ENCODE assay signal across 21 cellular contexts in genomic region chr20:47286681-47287080, GRCh38.
DNase-seq lines count a peak whose midpoint lies in the region; ATAC-seq and TF ChIP-seq lines count a peak whose summit lies in the region.
"Had no signal": no experiment of that assay in that cellular context is flagged by ENCODE, and none has a peak within 500 bp of the region (broad histone marks: within the 10 kb centered on the region; RNA-seq: fewer than 3 reads in every experiment).

No MANE protein-coding gene starts in this region.

- H3K4me3 ChIP-seq in Panc1 (ENCODE audit: low read depth in 2 of 2, low read length in 2 of 2) = no peak overlapping the region
- H3K4me3 ChIP-seq in endodermal cell (ENCODE audit: low read length) = no peak overlapping the region
- no peak overlapping the region for H3K4me3 ChIP-seq in spleen
- no peak overlapping the region for H3K4me3 ChIP-seq in WERI-Rb-1 (ENCODE audit: low read depth, low read length)

- TF ChIP-seq POLR2A in spleen (IDR thresholded peaks at IDR 0.05) = no peak

- H3K36me3 ChIP-seq in Panc1 (ENCODE audit: control insufficient read depth, insufficient read depth, low read length) = peaks cover 8% of the 10 kb centered on the region
- peaks cover 89% of the 10 kb centered on the region for H3K36me3 ChIP-seq in endodermal cell (ENCODE audit: control insufficient read depth, insufficient read depth, low read length)
- H3K36me3 ChIP-seq in spleen = peaks cover 2 to 100% (median 82%) of the 10 kb centered on the region in 6 donors
- peaks cover 72% of the 10 kb centered on the region for H3K36me3 ChIP-seq in WERI-Rb-1

- BruUV-seq in Panc1 (replicated peaks; lab: Mats Ljungman, UMichigan) = TSS peak; percentile 25

- peaks cover 7% of the 10 kb centered on the region for H3K36me3 Mint-ChIP-seq in activated naive CD4-positive, alpha-beta T cell treated with anti-CD3 and anti-CD28 coated beads, Interleukin-2, amount 50 U/mL, for 24 hours
- peaks cover 76% of the 10 kb centered on the region for H3K36me3 Mint-ChIP-seq in activated naive CD4-positive, alpha-beta T cell treated with anti-CD3 and anti-CD28 coated beads, Interleukin-2, amount 10 ng/mL, durations not matched to agents 7 days and 5 days
- H3K36me3 Mint-ChIP-seq in endodermal cell (ENCODE audit: low read depth) = peaks cover 80% of the 10 kb centered on the region

- peak overlapping the region; percentile 55 for H3K27ac Mint-ChIP-seq in activated naive CD4-positive, alpha-beta T cell treated with anti-CD3 and anti-CD28 coated beads, Interleukin-2, amount 50 U/mL, for 24 hours
- H3K27ac Mint-ChIP-seq in activated naive CD4-positive, alpha-beta T cell treated with anti-CD3 and anti-CD28 coated beads, Interleukin-2, amount 10 ng/mL, durations not matched to agents 7 days and 5 days = no peak overlapping the region
- H3K27ac Mint-ChIP-seq in endodermal cell = peak overlapping the region; percentile 42

- no peaks in the 10 kb centered on the region for H3K9me3 Mint-ChIP-seq in activated naive CD4-positive, alpha-beta T cell treated with anti-CD3 and anti-CD28 coated beads, Interleukin-2, amount 50 U/mL, for 24 hours
- no peaks in the 10 kb centered on the region for H3K9me3 Mint-ChIP-seq in activated naive CD4-positive, alpha-beta T cell treated with anti-CD3 and anti-CD28 coated beads, Interleukin-2, amount 10 ng/mL, durations not matched to agents 7 days and 5 days
- H3K9me3 Mint-ChIP-seq in endodermal cell = no peaks in the 10 kb centered on the region

- H3K4me3 Mint-ChIP-seq in activated naive CD4-positive, alpha-beta T cell treated with anti-CD3 and anti-CD28 coated beads, Interleukin-2, amount 50 U/mL, for 24 hours = no peak overlapping the region
- H3K4me3 Mint-ChIP-seq in activated naive CD4-positive, alpha-beta T cell treated with anti-CD3 and anti-CD28 coated beads, Interleukin-2, amount 10 ng/mL, durations not matched to agents 7 days and 5 days = no peak overlapping the region
- H3K4me3 Mint-ChIP-seq in endodermal cell = no peak overlapping the region

- H3K27ac ChIP-seq in Panc1 (ENCODE audit: low read length) = peak overlapping the region; percentile 42; the same call in 1 of the 2 replicates
- H3K27ac ChIP-seq in endodermal cell (ENCODE audit: low read depth, low read length) = no peak overlapping the region
- H3K27ac ChIP-seq in spleen = peak overlapping the region in 6 of 8 donors; percentile 6 to 60 (median 38)
- no peak overlapping the region for H3K27ac ChIP-seq in WERI-Rb-1

- DNase-seq in activated naive CD4-positive, alpha-beta T cell treated with anti-CD3 and anti-CD28 coated beads, Interleukin-2, amount 10 ng/mL, durations not matched to agents 7 days and 5 days = no peak
- no peak for DNase-seq in Panc1 (ENCODE audit: low read depth, low spot score)
- no peak for DNase-seq in endodermal cell
- DNase-seq in spleen = no peak
- no peak for DNase-seq in WERI-Rb-1
- DNase-seq: 8988T, ACHN, DMS153, DND-41, H7, IMR-90, NCI-H1092, NCI-H1436, NCI-H187 treated with DMSO at 0.1 percent for 48 hours, NCI-H2171 treated with DMSO at 0.1 percent for 48 hours, NCI-H345, NCI-H510A treated with DMSO at 0.1 percent for 48 hours, NCI-H748 treated with DMSO at 0.1 percent for 48 hours, SK-N-SH had no signal

- intact Hi-C loops in Panc1 (cut with micrococcal nuclease; ENCODE audit: unreplicated experiment) (no loop called here), spleen (cut with DNase I; ENCODE audit: low total_unique reads) (no loop called here)

- no peak overlapping the region for H3K9ac ChIP-seq in endodermal cell (ENCODE audit: extremely low read depth, low read length, poor library complexity, severe bottlenecking)
- H3K9ac ChIP-seq: SK-N-SH had no signal

- H3K27me3 Mint-ChIP-seq in activated naive CD4-positive, alpha-beta T cell treated with anti-CD3 and anti-CD28 coated beads, Interleukin-2, amount 50 U/mL, for 24 hours = no peaks in the 10 kb centered on the region
- H3K27me3 Mint-ChIP-seq in activated naive CD4-positive, alpha-beta T cell treated with anti-CD3 and anti-CD28 coated beads, Interleukin-2, amount 10 ng/mL, durations not matched to agents 7 days and 5 days = no peaks in the 10 kb centered on the region
- H3K27me3 Mint-ChIP-seq in endodermal cell (ENCODE audit: insufficient read depth) = no peaks in the 10 kb centered on the region

- no peak for ATAC-seq in Panc1
- no peak for ATAC-seq in GM18870 (IDR thresholded peaks at IDR 0.05; ENCODE audit: unreplicated experiment)

- H3K27me3 ChIP-seq in Panc1 (ENCODE audit: control insufficient read depth, insufficient read depth, low read length) (no peaks in the 10 kb centered on the region), endodermal cell (ENCODE audit: control insufficient read depth, insufficient read depth, low read length, poor library complexity, severe bottlenecking) (no peaks in the 10 kb centered on the region), spleen (replicated peaks in 1 of 7) (no peaks in the 10 kb centered on the region), WERI-Rb-1 (ENCODE audit: insufficient read depth, low read depth, severe bottlenecking) (no peaks in the 10 kb centered on the region)

- no peaks in the 10 kb centered on the region for H3K4me1 Mint-ChIP-seq in activated naive CD4-positive, alpha-beta T cell treated with anti-CD3 and anti-CD28 coated beads, Interleukin-2, amount 50 U/mL, for 24 hours
- no peaks in the 10 kb centered on the region for H3K4me1 Mint-ChIP-seq in activated naive CD4-positive, alpha-beta T cell treated with anti-CD3 and anti-CD28 coated beads, Interleukin-2, amount 10 ng/mL, durations not matched to agents 7 days and 5 days
- peaks cover 13% of the 10 kb centered on the region for H3K4me1 Mint-ChIP-seq in endodermal cell

- POLR2A ChIA-PET in Panc1 (lab: Charles Lee) = no interaction called here

- in situ Hi-C loops in Panc1 (cut with HindIII; ENCODE audit: low pct_unique_long_range_greater_than_20kb, low sequenced_read_pairs) = no loop called here

- WGBS in endodermal cell (ENCODE audit: insufficient coverage in 1 of 2, insufficient read length in 1 of 2), 2 experiments = 89 to 94% methylated on average over 5 of the region's 5 CpGs
- WGBS in spleen, 5 donors = 74 to 83% (median 79%) methylated on average over 5 of the region's 5 CpGs

- CTCF ChIA-PET in activated naive CD4-positive, alpha-beta T cell treated with anti-CD3 and anti-CD28 coated beads, Interleukin-2, amount 10 ng/mL, durations not matched to agents 7 days and 5 days (lab: Charles Lee) = no interaction called here
- CTCF ChIA-PET in Panc1 (lab: Charles Lee) = no interaction called here

- H3K9me3 ChIP-seq in Panc1 (ENCODE audit: control insufficient read depth, insufficient read depth, low read depth, low read length) (no peaks in the 10 kb centered on the region), endodermal cell (ENCODE audit: control insufficient read depth, low read length) (no peaks in the 10 kb centered on the region), spleen (no peaks in the 10 kb centered on the region), WERI-Rb-1 (ENCODE audit: severe bottlenecking) (no peaks in the 10 kb centered on the region)
- H3K9me3 ChIP-seq: SK-N-SH had no signal

- TF ChIP-seq CTCF in Panc1 (IDR thresholded peaks at IDR 0.05) (no peak), endodermal cell (conservative IDR thresholded peaks at IDR 0.05) (no peak), spleen (IDR thresholded peaks at IDR 0.05 in 8 of 11, conservative IDR thresholded peaks at IDR 0.05 in 3 of 11) (no peak), WERI-Rb-1 (IDR thresholded peaks at IDR 0.05; ENCODE audit: low read depth, low read length) (no peak)

- peaks cover 3% of the 10 kb centered on the region; the same call in 1 of the 2 replicates for H3K4me1 ChIP-seq in Panc1 (ENCODE audit: control insufficient read depth, insufficient read depth, low read length)
- H3K4me1 ChIP-seq in endodermal cell (ENCODE audit: control insufficient read depth, insufficient read depth, low read length) = peaks cover 3% of the 10 kb centered on the region
- H3K4me1 ChIP-seq in spleen = peaks cover 0 to 9% (median 2%) of the 10 kb centered on the region in 6 donors

Comparison
In these comparisons a context has a peak if more than half of its experiments do, and no peak if none do; other contexts are left out.
1. H3K27ac ChIP-seq: peak in Panc1 (single experiment) and spleen (6 of 8); none in endodermal cell (single experiment) and WERI-Rb-1 (single experiment).